ENCODE assay signal across 2 cellular contexts in the genomic region with DNA sequence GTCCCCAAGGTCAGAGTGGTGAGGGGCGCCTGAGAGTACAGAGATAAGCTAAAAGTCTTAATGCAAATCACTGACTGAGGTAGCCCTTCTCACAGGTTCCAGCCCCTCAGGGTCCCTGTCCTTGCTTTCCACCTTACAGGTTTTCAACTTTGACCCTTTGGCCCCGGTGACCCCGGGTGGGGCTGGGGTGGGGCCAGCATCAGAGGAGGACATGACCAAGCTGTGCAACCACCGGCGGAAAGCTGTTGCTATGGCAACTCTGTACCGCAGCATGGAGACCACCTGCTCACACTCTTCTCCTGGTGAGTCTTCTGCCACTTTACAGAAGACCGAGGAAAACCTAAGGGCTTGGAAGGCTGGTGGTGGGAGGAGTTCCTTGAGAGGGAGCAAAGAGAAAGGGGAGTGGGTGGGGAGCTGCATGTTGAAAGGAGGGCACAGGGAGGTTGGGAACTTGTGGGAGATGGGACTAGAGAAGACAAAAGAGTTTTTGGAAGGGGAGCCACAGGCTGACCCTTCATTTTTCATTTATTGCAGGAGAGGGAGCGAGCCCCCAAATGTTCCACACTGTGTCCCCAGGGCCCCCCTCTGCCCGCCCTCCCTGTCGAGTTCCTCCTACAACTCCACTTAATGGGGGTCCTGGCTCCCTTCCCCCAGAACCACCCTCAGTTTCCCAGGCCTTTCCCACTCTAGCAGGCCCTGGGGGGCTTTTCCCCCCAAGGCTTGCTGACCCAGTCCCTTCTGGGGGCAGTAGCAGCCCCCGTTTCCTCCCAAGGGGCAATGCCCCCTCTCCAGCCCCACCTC.
TF ChIP-seq lines count a peak whose summit lies in the region.

No MANE protein-coding gene starts in this region.

TF ChIP-seq in SK-N-SH, 30 proteins besides CTCF, POLR2A, EP300 and RAD21:
- no peak for TF ChIP-seq FOXJ3 (CRISPR knock-in tag; IDR thresholded peaks at IDR 0.05)
TF ChIP-seq in SK-N-SH: peak in this region for 0.

TF ChIP-seq in SK-N-SH treated with all-trans-retinoic acid at 6 μM for 48 hours, 23 proteins besides CTCF, POLR2A, EP300 and RAD21:
- TF ChIP-seq ISL1 (CRISPR knock-in tag; IDR thresholded peaks at IDR 0.05) (no peak), PPARA (CRISPR knock-in tag; IDR thresholded peaks at IDR 0.05; ENCODE audit: borderline replicate concordance) (no peak), ZNF8 (CRISPR knock-in tag; IDR thresholded peaks at IDR 0.05) (no peak), ZFP3 (CRISPR knock-in tag; IDR thresholded peaks at IDR 0.05) (no peak), SNAI2 (CRISPR knock-in tag; IDR thresholded peaks at IDR 0.05) (no peak), GLIS3 (CRISPR knock-in tag; IDR thresholded peaks at IDR 0.05) (no peak), ZC3H10 (CRISPR knock-in tag; IDR thresholded peaks at IDR 0.05) (no peak), OSR1 (CRISPR knock-in tag; IDR thresholded peaks at IDR 0.05) (no peak), ARNTL (CRISPR knock-in tag; IDR thresholded peaks at IDR 0.05; ENCODE audit: borderline replicate concordance, low read depth) (no peak), ZFP30 (CRISPR knock-in tag; IDR thresholded peaks at IDR 0.05) (no peak)
- TF ChIP-seq, protein P1, sequence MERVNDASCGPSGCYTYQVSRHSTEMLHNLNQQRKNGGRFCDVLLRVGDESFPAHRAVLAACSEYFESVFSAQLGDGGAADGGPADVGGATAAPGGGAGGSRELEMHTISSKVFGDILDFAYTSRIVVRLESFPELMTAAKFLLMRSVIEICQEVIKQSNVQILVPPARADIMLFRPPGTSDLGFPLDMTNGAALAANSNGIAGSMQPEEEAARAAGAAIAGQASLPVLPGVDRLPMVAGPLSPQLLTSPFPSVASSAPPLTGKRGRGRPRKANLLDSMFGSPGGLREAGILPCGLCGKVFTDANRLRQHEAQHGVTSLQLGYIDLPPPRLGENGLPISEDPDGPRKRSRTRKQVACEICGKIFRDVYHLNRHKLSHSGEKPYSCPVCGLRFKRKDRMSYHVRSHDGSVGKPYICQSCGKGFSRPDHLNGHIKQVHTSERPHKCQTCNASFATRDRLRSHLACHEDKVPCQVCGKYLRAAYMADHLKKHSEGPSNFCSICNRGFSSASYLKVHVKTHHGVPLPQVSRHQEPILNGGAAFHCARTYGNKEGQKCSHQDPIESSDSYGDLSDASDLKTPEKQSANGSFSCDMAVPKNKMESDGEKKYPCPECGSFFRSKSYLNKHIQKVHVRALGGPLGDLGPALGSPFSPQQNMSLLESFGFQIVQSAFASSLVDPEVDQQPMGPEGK (CRISPR knock-in tag; IDR thresholded peaks at IDR 0.05; ENCODE audit: borderline replicate concordance): no peak
